In genomic region chrX:20477219-20477618, GRCh38 we compare ENCODE assay signal across 1 cellular context.
TF ChIP-seq lines count a peak whose summit lies in the region.

No MANE protein-coding gene starts in this region.

TF ChIP-seq in HepG2, 621 proteins besides CTCF, POLR2A, EP300 and RAD21 (continued from another document and continues in another):
- TF ChIP-seq TMF1 (CRISPR knock-in tag; IDR thresholded peaks at IDR 0.05; ENCODE audit: low read depth) (no peak), MEIS1 (CRISPR knock-in tag; IDR thresholded peaks at IDR 0.05; ENCODE audit: borderline replicate concordance) (no peak), ZNF710 (CRISPR knock-in tag; IDR thresholded peaks at IDR 0.05; ENCODE audit: borderline replicate concordance) (peak; percentile 33; the same call in 1 of the 2 replicates), ZNF75D (CRISPR knock-in tag; IDR thresholded peaks at IDR 0.05; ENCODE audit: borderline replicate concordance) (no peak), ZBTB26 (CRISPR knock-in tag; IDR thresholded peaks at IDR 0.05; ENCODE audit: borderline replicate concordance) (no peak), ZZZ3 (CRISPR knock-in tag; IDR thresholded peaks at IDR 0.05; ENCODE audit: borderline replicate concordance) (no peak), FOXO1 (CRISPR knock-in tag; IDR thresholded peaks at IDR 0.05) (peak; percentile 76), AFF4 (CRISPR knock-in tag; IDR thresholded peaks at IDR 0.05) (0 out of 2 replicates have a peak, but pooled peaks have one; percentile 56), ZNF850 (CRISPR knock-in tag; conservative IDR thresholded peaks at IDR 0.05) (no peak), ADNP (CRISPR knock-in tag; IDR thresholded peaks at IDR 0.05) (no peak), ZNF891 (CRISPR knock-in tag; IDR thresholded peaks at IDR 0.05) (no peak), TFAP4 (IDR thresholded peaks at IDR 0.05; ENCODE audit: borderline replicate concordance, low read depth) (no peak), SRF (IDR thresholded peaks at IDR 0.05; ENCODE audit: low read depth, low read length) (no peak), AHR (CRISPR knock-in tag; IDR thresholded peaks at IDR 0.05) (no peak), KAT7 (CRISPR knock-in tag; IDR thresholded peaks at IDR 0.05; ENCODE audit: borderline replicate concordance) (no peak), PLRG1 (conservative IDR thresholded peaks at IDR 0.05) (no peak), BORCS8-MEF2B (CRISPR knock-in tag; IDR thresholded peaks at IDR 0.05) (no peak), RBM22 (optimal IDR thresholded peaks at IDR 0.05; ENCODE audit: low read length) (no peak), SPEN (CRISPR knock-in tag; IDR thresholded peaks at IDR 0.05; ENCODE audit: low read depth) (no peak), MIXL1 (CRISPR knock-in tag; IDR thresholded peaks at IDR 0.05) (peak; percentile 33; the same call in 1 of the 2 replicates), ZNF652 (CRISPR knock-in tag; IDR thresholded peaks at IDR 0.05; ENCODE audit: borderline replicate concordance, low read depth) (no peak), NCOA5 (CRISPR knock-in tag; IDR thresholded peaks at IDR 0.05) (no peak), RBAK (CRISPR knock-in tag; IDR thresholded peaks at IDR 0.05) (no peak), BCL6 (CRISPR knock-in tag; IDR thresholded peaks at IDR 0.05) (0 out of 2 replicates have a peak, but pooled peaks have one; percentile 33), BRCA1 (CRISPR knock-in tag; IDR thresholded peaks at IDR 0.05) (no peak), TBL1XR1 (IDR thresholded peaks at IDR 0.05; ENCODE audit: borderline replicate concordance, low read length, partially characterized antibody) (no peak), ATF1 (CRISPR knock-in tag; IDR thresholded peaks at IDR 0.05) (no peak), ZNF629 (CRISPR knock-in tag; conservative IDR thresholded peaks at IDR 0.05) (no peak), NFIB (CRISPR knock-in tag; IDR thresholded peaks at IDR 0.05; ENCODE audit: borderline replicate concordance) (no peak), ZNF724P (CRISPR knock-in tag; IDR thresholded peaks at IDR 0.05; ENCODE audit: borderline replicate concordance) (no peak), ZMYM2 (CRISPR knock-in tag; IDR thresholded peaks at IDR 0.05) (no peak), THAP7 (CRISPR knock-in tag; IDR thresholded peaks at IDR 0.05) (no peak), YEATS4 (CRISPR knock-in tag; IDR thresholded peaks at IDR 0.05; ENCODE audit: borderline replicate concordance) (no peak), ZC3H4 (CRISPR knock-in tag; IDR thresholded peaks at IDR 0.05; ENCODE audit: borderline replicate concordance) (no peak), CENPT (CRISPR knock-in tag; IDR thresholded peaks at IDR 0.05; ENCODE audit: low read depth) (no peak), NAIF1 (CRISPR knock-in tag; IDR thresholded peaks at IDR 0.05; ENCODE audit: borderline replicate concordance) (no peak), ZNF512B (CRISPR knock-in tag; IDR thresholded peaks at IDR 0.05; ENCODE audit: borderline replicate concordance) (no peak), DPF2 (CRISPR knock-in tag; IDR thresholded peaks at IDR 0.05; ENCODE audit: borderline replicate concordance, low read depth) (no peak), TBP (CRISPR knock-in tag; IDR thresholded peaks at IDR 0.05) (no peak), ZNF253 (CRISPR knock-in tag; IDR thresholded peaks at IDR 0.05; ENCODE audit: borderline replicate concordance) (no peak), E2F1 (CRISPR knock-in tag; IDR thresholded peaks at IDR 0.05) (no peak), HNRNPUL1 (IDR thresholded peaks at IDR 0.05; ENCODE audit: low read depth, low read length) (no peak)
- TF ChIP-seq, protein P1, sequence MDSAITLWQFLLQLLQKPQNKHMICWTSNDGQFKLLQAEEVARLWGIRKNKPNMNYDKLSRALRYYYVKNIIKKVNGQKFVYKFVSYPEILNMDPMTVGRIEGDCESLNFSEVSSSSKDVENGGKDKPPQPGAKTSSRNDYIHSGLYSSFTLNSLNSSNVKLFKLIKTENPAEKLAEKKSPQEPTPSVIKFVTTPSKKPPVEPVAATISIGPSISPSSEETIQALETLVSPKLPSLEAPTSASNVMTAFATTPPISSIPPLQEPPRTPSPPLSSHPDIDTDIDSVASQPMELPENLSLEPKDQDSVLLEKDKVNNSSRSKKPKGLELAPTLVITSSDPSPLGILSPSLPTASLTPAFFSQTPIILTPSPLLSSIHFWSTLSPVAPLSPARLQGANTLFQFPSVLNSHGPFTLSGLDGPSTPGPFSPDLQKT (CRISPR knock-in tag; IDR thresholded peaks at IDR 0.05; ENCODE audit: borderline replicate concordance), result no peak
- TF ChIP-seq, protein P2, sequence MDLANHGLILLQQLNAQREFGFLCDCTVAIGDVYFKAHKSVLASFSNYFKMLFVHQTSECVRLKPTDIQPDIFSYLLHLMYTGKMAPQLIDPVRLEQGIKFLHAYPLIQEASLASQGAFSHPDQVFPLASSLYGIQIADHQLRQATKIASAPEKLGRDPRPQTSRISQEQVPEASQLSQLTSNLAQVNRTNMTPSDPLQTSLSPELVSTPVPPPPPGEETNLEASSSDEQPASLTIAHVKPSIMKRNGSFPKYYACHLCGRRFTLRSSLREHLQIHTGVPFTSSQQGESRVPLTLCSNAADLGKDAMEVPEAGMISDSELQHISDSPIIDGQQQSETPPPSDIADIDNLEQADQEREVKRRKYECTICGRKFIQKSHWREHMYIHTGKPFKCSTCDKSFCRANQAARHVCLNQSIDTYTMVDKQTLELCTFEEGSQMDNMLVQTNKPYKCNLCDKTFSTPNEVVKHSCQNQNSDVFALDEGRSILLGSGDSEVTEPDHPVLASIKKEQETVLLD (CRISPR knock-in tag; IDR thresholded peaks at IDR 0.05; ENCODE audit: low read depth), result no peak
- TF ChIP-seq, protein P3, sequence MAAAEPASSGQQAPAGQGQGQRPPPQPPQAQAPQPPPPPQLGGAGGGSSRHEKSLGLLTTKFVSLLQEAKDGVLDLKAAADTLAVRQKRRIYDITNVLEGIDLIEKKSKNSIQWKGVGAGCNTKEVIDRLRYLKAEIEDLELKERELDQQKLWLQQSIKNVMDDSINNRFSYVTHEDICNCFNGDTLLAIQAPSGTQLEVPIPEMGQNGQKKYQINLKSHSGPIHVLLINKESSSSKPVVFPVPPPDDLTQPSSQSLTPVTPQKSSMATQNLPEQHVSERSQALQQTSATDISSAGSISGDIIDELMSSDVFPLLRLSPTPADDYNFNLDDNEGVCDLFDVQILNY (CRISPR knock-in tag; conservative IDR thresholded peaks at IDR 0.05), result no peak
- TF ChIP-seq, protein P4, sequence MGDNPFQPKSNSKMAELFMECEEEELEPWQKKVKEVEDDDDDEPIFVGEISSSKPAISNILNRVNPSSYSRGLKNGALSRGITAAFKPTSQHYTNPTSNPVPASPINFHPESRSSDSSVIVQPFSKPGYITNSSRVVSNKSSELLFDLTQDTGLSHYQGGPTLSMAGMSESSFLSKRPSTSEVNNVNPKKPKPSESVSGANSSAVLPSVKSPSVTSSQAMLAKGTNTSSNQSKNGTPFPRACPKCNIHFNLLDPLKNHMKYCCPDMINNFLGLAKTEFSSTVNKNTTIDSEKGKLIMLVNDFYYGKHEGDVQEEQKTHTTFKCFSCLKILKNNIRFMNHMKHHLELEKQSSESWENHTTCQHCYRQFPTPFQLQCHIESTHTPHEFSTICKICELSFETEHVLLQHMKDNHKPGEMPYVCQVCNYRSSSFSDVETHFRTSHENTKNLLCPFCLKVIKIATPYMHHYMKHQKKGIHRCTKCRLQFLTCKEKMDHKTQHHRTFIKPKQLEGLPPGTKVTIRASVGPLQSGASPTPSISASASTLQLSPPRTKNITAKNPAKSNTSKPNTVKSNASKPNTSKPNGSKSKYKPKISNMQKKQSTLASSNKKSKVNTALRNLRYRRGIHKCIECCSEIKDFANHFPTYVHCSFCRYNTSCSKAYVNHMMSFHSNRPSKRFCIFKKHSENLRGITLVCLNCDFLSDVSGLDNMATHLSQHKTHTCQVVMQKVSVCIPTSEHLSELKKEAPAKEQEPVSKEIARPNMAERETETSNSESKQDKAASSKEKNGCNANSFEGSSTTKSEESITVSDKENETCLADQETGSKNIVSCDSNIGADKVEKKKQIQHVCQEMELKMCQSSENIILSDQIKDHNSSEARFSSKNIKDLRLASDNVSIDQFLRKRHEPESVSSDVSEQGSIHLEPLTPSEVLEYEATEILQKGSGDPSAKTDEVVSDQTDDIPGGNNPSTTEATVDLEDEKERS (CRISPR knock-in tag; IDR thresholded peaks at IDR 0.05), result no peak
